ENCODE assay signal across 25 cellular contexts in the genomic region with DNA sequence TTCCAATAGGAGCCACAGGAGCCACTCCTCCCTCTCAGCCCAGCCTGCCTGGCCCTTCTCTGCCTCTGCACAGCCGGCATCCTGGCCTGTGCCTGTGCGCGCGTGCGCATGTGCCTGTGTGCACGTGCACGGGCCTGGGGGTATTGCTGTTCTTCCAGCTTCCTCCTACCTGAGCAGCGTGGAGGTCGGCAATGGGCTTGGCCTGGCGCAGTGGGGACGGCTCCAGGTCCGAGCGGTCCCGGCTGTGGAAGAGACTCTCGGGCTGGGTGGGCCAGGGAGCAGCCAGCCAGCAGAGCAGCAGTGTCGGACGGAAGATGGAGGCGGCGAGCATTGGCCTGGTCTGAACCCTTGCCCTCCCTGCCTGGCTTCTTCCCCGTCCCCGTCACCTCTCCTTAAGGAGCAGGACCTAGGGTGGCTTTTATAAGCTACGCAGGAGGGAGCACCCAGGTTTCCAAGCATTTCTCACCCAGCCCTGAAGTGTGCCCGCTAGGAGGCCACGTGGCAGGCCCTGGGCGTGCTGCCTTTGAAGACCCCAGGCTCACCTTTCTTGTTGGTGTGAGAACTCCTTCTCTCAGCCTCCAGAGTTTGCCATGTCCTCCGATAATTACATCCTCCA. TPM values are rescaled to one million over a fixed set of nuclear protein-coding genes. Genes with fewer than 3 reads are reported as not detected.
A peak's percentile ranks its signal among the peaks of the same experiment; 100 is the strongest.
DNase-seq lines count a peak whose midpoint lies in the region; ATAC-seq, FAIRE-seq and TF ChIP-seq lines count a peak whose summit lies in the region.
"Had no signal": no experiment of that assay in that cellular context is flagged by ENCODE, and none has a peak within 500 bp of the region (broad histone marks: within the 10 kb centered on the region; RNA-seq: fewer than 3 reads in every experiment).

Gene MMP21, minus strand, starts transcription at position 331 of the 616 bp plus-strand sequence. Its CDS starts 0 bp downstream, at position 331.

- no peaks in the 10 kb centered on the region for H3K9me3 Mint-ChIP-seq in activated naive CD4-positive, alpha-beta T cell treated with anti-CD3 and anti-CD28 coated beads, Interleukin-2, amount 10 ng/mL, durations not matched to agents 7 days and 5 days
- H3K9me3 Mint-ChIP-seq: CD8-positive, alpha-beta T cell had no signal

- H3K36me3 ChIP-seq in HepG2 (replicated peaks in 1 of 2; ENCODE audit: control insufficient read depth in 1 of 2, insufficient read depth in 2 of 2, low read length in 2 of 2) (no peaks in the 10 kb centered on the region), right lobe of liver (no peaks in the 10 kb centered on the region)

- CTCF ChIA-PET in HepG2 (lab: Yijun Ruan, JAX; ENCODE audit: low intra/inter-chr PET ratio, low total read pairs): no interaction called here
- CTCF ChIA-PET in activated naive CD4-positive, alpha-beta T cell treated with anti-CD3 and anti-CD28 coated beads, Interleukin-2, amount 10 ng/mL, durations not matched to agents 7 days and 5 days (lab: Charles Lee): no interaction called here

- no peaks in the 10 kb centered on the region for H3K79me2 ChIP-seq in HepG2 (ENCODE audit: insufficient read depth, low read length)

- WGBS in HepG2 (ENCODE audit: low lambda C conversion rate): 78% methylated on average over 22 of the region's 26 CpGs
- 93% methylated on average over 3 of the region's 26 CpGs for WGBS in right lobe of liver (ENCODE audit: insufficient coverage, low coverage, low lambda C conversion rate, missing lambda C conversion rate)

- H3K27ac Mint-ChIP-seq in activated naive CD4-positive, alpha-beta T cell treated with anti-CD3 and anti-CD28 coated beads, Interleukin-2, amount 10 ng/mL, durations not matched to agents 7 days and 5 days: no peak within 1 kb of the TSS
- H3K27ac Mint-ChIP-seq: CD8-positive, alpha-beta T cell; HFFc6 had no signal

- no peaks in the 10 kb centered on the region for H4K20me1 ChIP-seq in HepG2 (ENCODE audit: insufficient read depth, low read length)

- no peak for FAIRE-seq in HepG2 (lab: Jason Lieb, UNC)
- FAIRE-seq: RCC 7860 had no signal

- BruUV-seq in HepG2 (replicated peaks; lab: Mats Ljungman, UMichigan): no TSS peak

- no peaks in the 10 kb centered on the region; a peak in 3 of 5 replicates for H3K27me3 ChIP-seq in HepG2 (ENCODE audit: control insufficient read depth in 1 of 2, insufficient read depth in 2 of 2, low read length in 2 of 2)
- H3K27me3 ChIP-seq in right lobe of liver: no peaks in the 10 kb centered on the region

- no peaks in the 10 kb centered on the region for H3K36me3 Mint-ChIP-seq in activated naive CD4-positive, alpha-beta T cell treated with anti-CD3 and anti-CD28 coated beads, Interleukin-2, amount 10 ng/mL, durations not matched to agents 7 days and 5 days
- H3K36me3 Mint-ChIP-seq: CD8-positive, alpha-beta T cell had no signal

- no peak within 1 kb of the TSS for H3K27ac ChIP-seq in HepG2 (ENCODE audit: extremely low read length, insufficient read depth, low read length)
- H3K27ac ChIP-seq in right lobe of liver: no peak within 1 kb of the TSS
- no peak within 1 kb of the TSS for H3K27ac ChIP-seq in coronary artery
- H3K27ac ChIP-seq: KMS-11 had no signal

- TF ChIP-seq CTCF in HepG2 (CRISPR knock-in tag; IDR thresholded peaks at IDR 0.05) (no peak), right lobe of liver (IDR thresholded peaks at IDR 0.05) (no peak), coronary artery (IDR thresholded peaks at IDR 0.05) (no peak)

- DNase-seq in HepG2 (ENCODE audit: low spot score) (no peak), right lobe of liver (no peak), coronary artery (ENCODE audit: low spot score) (peak; percentile 43), mesenteric fat pad (ENCODE audit: low spot score) (peak; percentile 74), ureter (ENCODE audit: low spot score) (peak; percentile 35)
- no peak for DNase-seq in activated T-cell treated with anti-CD3 and anti-CD28 coated beads, Interleukin-2, amount 50 U/mL, for 1 hour
- DNase-seq in activated naive CD4-positive, alpha-beta T cell treated with anti-CD3 and anti-CD28 coated beads, Interleukin-2, amount 10 ng/mL, durations not matched to agents 7 days and 5 days: no peak
- DNase-seq: AML-193; C1 segment of cervical spinal cord; CD8-positive, alpha-beta T cell; EL; H7; HFFc6; MV-4-11; NCI-H1694; NCI-H2081; NCI-H446; NCI-H526 had no signal

- H3K4me1 ChIP-seq in HepG2 (ENCODE audit: insufficient read depth, low read length) (peaks cover 29% of the 10 kb centered on the region), right lobe of liver (peaks cover 0 to 7% (median 0%) of the 10 kb centered on the region in 4 donors)

- POLR2A ChIA-PET in HepG2 (lab: Yijun Ruan, JAX): no interaction called here

- intact Hi-C loops in HepG2 (cut with micrococcal nuclease; ENCODE audit: unreplicated experiment): loop anchor here (10.0 kb wide), 1 partner anchor 49 kb away; the partner anchor contains the start of genes BCCIP and UROS
- intact Hi-C loops in right lobe of liver (cut with DNase I): no loop called here

- no peak within 1 kb of the TSS for H3K4me3 Mint-ChIP-seq in activated naive CD4-positive, alpha-beta T cell treated with anti-CD3 and anti-CD28 coated beads, Interleukin-2, amount 10 ng/mL, durations not matched to agents 7 days and 5 days
- H3K4me3 Mint-ChIP-seq: CD8-positive, alpha-beta T cell; HFFc6 had no signal

- no peak for ATAC-seq in HepG2
- ATAC-seq in right lobe of liver: no peak
- no peak for ATAC-seq in HG03457 (IDR thresholded peaks at IDR 0.05; ENCODE audit: unreplicated experiment)
- ATAC-seq: CD8-positive, alpha-beta T cell; Right ventricle myocardium inferior had no signal

- H3K27me3 Mint-ChIP-seq in activated naive CD4-positive, alpha-beta T cell treated with anti-CD3 and anti-CD28 coated beads, Interleukin-2, amount 10 ng/mL, durations not matched to agents 7 days and 5 days: peaks cover 19% of the 10 kb centered on the region

- H2AFZ ChIP-seq in HepG2 (ENCODE audit: low read length): no peak within 1 kb of the TSS

- H3K9me3 ChIP-seq in HepG2 (ENCODE audit: low read length): no peaks in the 10 kb centered on the region
- H3K9me3 ChIP-seq in right lobe of liver: no peaks in the 10 kb centered on the region

- no peak within 1 kb of the TSS for H3K9ac ChIP-seq in HepG2 (ENCODE audit: insufficient read depth, low read depth, low read length)
- H3K9ac ChIP-seq: KMS-11 had no signal

- no peak for TF ChIP-seq RAD21 in HepG2 (CRISPR knock-in tag; IDR thresholded peaks at IDR 0.05)

- no peak within 1 kb of the TSS for H3K4me2 ChIP-seq in HepG2 (ENCODE audit: low read depth, low read length)
- H3K4me2 ChIP-seq: KMS-11 had no signal

- H3K4me3 ChIP-seq in HepG2 (replicated peaks in 1 of 3; ENCODE audit: insufficient read depth in 1 of 3, low read depth in 2 of 3, low read length in 3 of 3) (no peak within 1 kb of the TSS), right lobe of liver (no peak within 1 kb of the TSS), coronary artery (no peak within 1 kb of the TSS)

- TF ChIP-seq POLR2A in HepG2 (IDR thresholded peaks at IDR 0.05; ENCODE audit: insufficient read depth in 1 of 2, low read depth in 2 of 2, low read length in 2 of 2) (no peak), right lobe of liver (IDR thresholded peaks at IDR 0.05) (no peak)

- H3K4me1 Mint-ChIP-seq in activated naive CD4-positive, alpha-beta T cell treated with anti-CD3 and anti-CD28 coated beads, Interleukin-2, amount 10 ng/mL, durations not matched to agents 7 days and 5 days: no peaks in the 10 kb centered on the region

- in situ Hi-C loops in HepG2 (cut with HindIII; ENCODE audit: extremely low pct_ligation_motif_present, low pct_unique_long_range_greater_than_20kb): no loop called here

- TF ChIP-seq EP300 in HepG2 (IDR thresholded peaks at IDR 0.05; ENCODE audit: low read depth in 2 of 2, low read length in 2 of 2) (no peak), HepG2 (CRISPR knock-in tag; IDR thresholded peaks at IDR 0.05; ENCODE audit: borderline replicate concordance) (no peak)

RNA-seq across cellular contexts. Expression of gene MMP21, which starts in this region (rescaled TPM):
- total RNA-seq in HepG2 (2016; rRNA removed; fragmentation: Illumina TruSeq; extraction: Trizol) (not detected in 2 replicates), right lobe of liver (under 1 TPM in 5 of 6 experiments, not detected in 1; 0.10 to 0.25 (median 0.14) TPM), mesenteric fat pad (0.29 TPM), ureter (not detected)
- not detected in 2 replicates for total RNA-seq in HepG2 (2016; cell fraction: cytosol; rRNA removed; fragmentation: Illumina TruSeq; extraction: Trizol; ENCODE audit: low read depth)
- total RNA-seq in HepG2 (2016; cell fraction: insoluble cytoplasmic fraction; rRNA removed; fragmentation: Illumina TruSeq; extraction: Trizol): not detected in 2 replicates
- total RNA-seq in HepG2 (2016; cell fraction: membrane; rRNA removed; fragmentation: Illumina TruSeq; extraction: Trizol): not detected in 2 replicates
- not detected in 2 replicates for total RNA-seq in HepG2 (2016; cell fraction: nucleus; rRNA removed; fragmentation: Illumina TruSeq; extraction: Trizol)
- not detected in 2 replicates for polyA plus RNA-seq in HepG2 (2011; rRNA removed)
- polyA plus RNA-seq in HepG2 (2011; cell fraction: cytosol; rRNA removed): not detected in 2 replicates
- polyA plus RNA-seq in HepG2 (2011; cell fraction: nucleus; rRNA removed): 0.10 TPM in 1 of 2 replicates, not detected in the other
- not detected in 2 replicates for polyA plus RNA-seq in HepG2 (2012)
- polyA plus RNA-seq in HepG2 (2016; cell fraction: cytosol; fragmentation: Illumina TruSeq; extraction: Trizol; ENCODE audit: low read depth): not detected in 2 replicates
- polyA plus RNA-seq in HepG2 (2016; cell fraction: insoluble cytoplasmic fraction; fragmentation: Illumina TruSeq; extraction: Trizol; ENCODE audit: low read depth): not detected in 2 replicates
- not detected in 2 replicates for polyA plus RNA-seq in HepG2 (2016; cell fraction: membrane; fragmentation: Illumina TruSeq; extraction: Trizol; ENCODE audit: low read depth)
- polyA plus RNA-seq in HepG2 (2016; cell fraction: nucleus; fragmentation: Illumina TruSeq; extraction: Trizol; ENCODE audit: insufficient read depth, low read depth): not detected in 2 replicates
- not detected in 2 replicates for polyA minus RNA-seq in HepG2 (2011; rRNA and poly(A)+ RNA removed; ENCODE audit: low replicate concordance)
- not detected in 2 replicates for polyA minus RNA-seq in HepG2 (2011; cell fraction: cytosol; rRNA and poly(A)+ RNA removed)
- not detected in 2 replicates for polyA minus RNA-seq in HepG2 (2011; cell fraction: nucleus; rRNA and poly(A)+ RNA removed)
- total RNA-seq: A172, H7, HFFc6, OCI-LY7, Right ventricle myocardium inferior, SK-MEL-5 had no signal

Comparison
In these comparisons a context has a peak if more than half of its experiments do, and no peak if none do; other contexts are left out.
1. Peak in DNase-seq in mesenteric fat pad; RNA of the gene not detected or under 1 TPM.
2. Peak in DNase-seq in ureter; RNA of the gene not detected or under 1 TPM.